10 cellular contexts compared by ENCODE assay signal in genomic region chr1:9715536-9716226, GRCh38.
A peak's percentile ranks its signal among the peaks of the same experiment; 100 is the strongest.
DNase-seq lines count a peak whose midpoint lies in the region.
"Had no signal": no experiment of that assay in that cellular context is flagged by ENCODE, and none has a peak within 500 bp of the region (broad histone marks: within the 10 kb centered on the region; RNA-seq: fewer than 3 reads in every experiment).

No MANE protein-coding gene starts in this region.

- H3K36me3 Mint-ChIP-seq in dendritic cell treated with granulocyte-macrophage colony-stimulating factor and Interleukin-4, amounts not matched to agents 40 ng/mL and 50 ng/mL, for 4 days (ENCODE audit: low read depth): peaks cover 97% of the 10 kb centered on the region

- intact Hi-C loops in dendritic cell treated with granulocyte-macrophage colony-stimulating factor and Interleukin-4, amounts not matched to agents 40 ng/mL and 50 ng/mL, for 4 days (cut with micrococcal nuclease): loop anchor here (5.0 kb wide), 1 partner anchor 88 kb away; no protein-coding TSS in a partner anchor

- peaks cover 58% of the 10 kb centered on the region for H3K4me1 Mint-ChIP-seq in dendritic cell treated with granulocyte-macrophage colony-stimulating factor and Interleukin-4, amounts not matched to agents 40 ng/mL and 50 ng/mL, for 4 days (ENCODE audit: low read depth)

- H3K27me3 Mint-ChIP-seq in dendritic cell treated with granulocyte-macrophage colony-stimulating factor and Interleukin-4, amounts not matched to agents 40 ng/mL and 50 ng/mL, for 4 days: no peaks in the 10 kb centered on the region

- DNase-seq in T-helper 1 cell (peak in 3 of 5 donors; percentile 50 to 76 (median 63)), NCI-H1417 (lab: John Stamatoyannopoulos, UW) (no peak), AML-193 (lab: John Stamatoyannopoulos, UW) (no peak), amygdala (lab: John Stamatoyannopoulos, UW) (no peak)
- peak; percentile 61 for DNase-seq in activated CD8-positive, alpha-beta memory T cell treated with anti-CD3 and anti-CD28 coated beads, Interleukin-2, amount 50 U/mL, for 4 hours
- DNase-seq in stimulated activated naive CD4-positive, alpha-beta T cell treated with Interleukin-2 at 50 U/mL for 16 hours (lab: John Stamatoyannopoulos, UW): peak; percentile 32
- DNase-seq: HFFc6, NCI-H345, SIG-M5 had no signal

- no peaks in the 10 kb centered on the region for H3K9me3 Mint-ChIP-seq in dendritic cell treated with granulocyte-macrophage colony-stimulating factor and Interleukin-4, amounts not matched to agents 40 ng/mL and 50 ng/mL, for 4 days
- H3K9me3 Mint-ChIP-seq: HFFc6 had no signal

- H3K27ac Mint-ChIP-seq in dendritic cell treated with granulocyte-macrophage colony-stimulating factor and Interleukin-4, amounts not matched to agents 40 ng/mL and 50 ng/mL, for 4 days: peak overlapping the region; percentile 78
- H3K27ac Mint-ChIP-seq: HFFc6 had no signal

- no peak overlapping the region for H3K4me3 Mint-ChIP-seq in dendritic cell treated with granulocyte-macrophage colony-stimulating factor and Interleukin-4, amounts not matched to agents 40 ng/mL and 50 ng/mL, for 4 days
- H3K4me3 Mint-ChIP-seq: HFFc6 had no signal

Comparison
In these comparisons a context has a peak if more than half of its experiments do, and no peak if none do; other contexts are left out.
1. DNase-seq: peak in T-helper 1 cell (3 of 5), activated CD8-positive, alpha-beta memory T cell treated with anti-CD3 and anti-CD28 coated beads, Interleukin-2, amount 50 U/mL, for 4 hours (single experiment) and stimulated activated naive CD4-positive, alpha-beta T cell treated with Interleukin-2 at 50 U/mL for 16 hours (single experiment); none in NCI-H1417 (0 of 3), AML-193 (0 of 2) and amygdala (0 of 56).